In the genomic region with DNA sequence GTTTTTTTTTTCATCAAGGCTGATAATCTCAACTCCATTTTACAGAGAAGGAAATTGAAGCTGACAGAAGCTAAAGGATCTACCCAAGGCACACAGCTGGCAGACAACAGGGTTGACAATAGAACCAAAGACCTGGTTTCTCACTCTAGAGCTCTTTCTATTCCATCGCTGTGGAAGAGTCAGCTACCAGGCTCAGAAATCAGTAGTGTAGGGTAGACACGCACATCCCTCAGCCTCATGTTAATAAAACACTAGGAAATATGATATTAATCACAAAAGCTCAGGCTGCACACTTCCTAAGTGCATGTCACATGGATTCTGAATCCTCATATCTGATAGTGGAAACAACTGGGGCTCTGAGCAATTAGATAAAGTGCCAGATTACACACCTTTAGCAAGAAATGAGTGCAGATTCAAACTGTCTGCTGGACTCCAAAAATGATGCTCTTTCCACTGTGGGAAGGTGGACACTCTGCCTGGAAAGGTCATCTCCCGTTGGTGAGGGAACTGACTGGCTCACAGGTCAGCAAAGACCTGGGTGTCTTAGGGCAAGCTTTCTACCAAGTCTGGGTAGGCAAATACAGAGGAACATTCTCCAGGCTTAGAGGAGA, we compare ENCODE assay signal across 1 cellular context.
TF ChIP-seq lines count a peak whose summit lies in the region.

No MANE protein-coding gene starts in this region.

TF ChIP-seq in K562, 482 proteins besides CTCF, POLR2A, EP300 and RAD21 (continued from another document):
- TF ChIP-seq, protein P1, sequence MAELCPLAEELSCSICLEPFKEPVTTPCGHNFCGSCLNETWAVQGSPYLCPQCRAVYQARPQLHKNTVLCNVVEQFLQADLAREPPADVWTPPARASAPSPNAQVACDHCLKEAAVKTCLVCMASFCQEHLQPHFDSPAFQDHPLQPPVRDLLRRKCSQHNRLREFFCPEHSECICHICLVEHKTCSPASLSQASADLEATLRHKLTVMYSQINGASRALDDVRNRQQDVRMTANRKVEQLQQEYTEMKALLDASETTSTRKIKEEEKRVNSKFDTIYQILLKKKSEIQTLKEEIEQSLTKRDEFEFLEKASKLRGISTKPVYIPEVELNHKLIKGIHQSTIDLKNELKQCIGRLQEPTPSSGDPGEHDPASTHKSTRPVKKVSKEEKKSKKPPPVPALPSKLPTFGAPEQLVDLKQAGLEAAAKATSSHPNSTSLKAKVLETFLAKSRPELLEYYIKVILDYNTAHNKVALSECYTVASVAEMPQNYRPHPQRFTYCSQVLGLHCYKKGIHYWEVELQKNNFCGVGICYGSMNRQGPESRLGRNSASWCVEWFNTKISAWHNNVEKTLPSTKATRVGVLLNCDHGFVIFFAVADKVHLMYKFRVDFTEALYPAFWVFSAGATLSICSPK (IDR thresholded peaks at IDR 0.05; ENCODE audit: borderline replicate concordance): no peak
- no peak for TF ChIP-seq MIER1 (IDR thresholded peaks at IDR 0.05; ENCODE audit: low read depth)
- TF ChIP-seq CBX1 (IDR thresholded peaks at IDR 0.05; ENCODE audit: low read depth): peak; percentile 55; the same call in 1 of the 2 replicates
- TF ChIP-seq KLF13 (tag; IDR thresholded peaks at IDR 0.05; ENCODE audit: borderline replicate concordance, low read depth): no peak
- TF ChIP-seq, protein P2, sequence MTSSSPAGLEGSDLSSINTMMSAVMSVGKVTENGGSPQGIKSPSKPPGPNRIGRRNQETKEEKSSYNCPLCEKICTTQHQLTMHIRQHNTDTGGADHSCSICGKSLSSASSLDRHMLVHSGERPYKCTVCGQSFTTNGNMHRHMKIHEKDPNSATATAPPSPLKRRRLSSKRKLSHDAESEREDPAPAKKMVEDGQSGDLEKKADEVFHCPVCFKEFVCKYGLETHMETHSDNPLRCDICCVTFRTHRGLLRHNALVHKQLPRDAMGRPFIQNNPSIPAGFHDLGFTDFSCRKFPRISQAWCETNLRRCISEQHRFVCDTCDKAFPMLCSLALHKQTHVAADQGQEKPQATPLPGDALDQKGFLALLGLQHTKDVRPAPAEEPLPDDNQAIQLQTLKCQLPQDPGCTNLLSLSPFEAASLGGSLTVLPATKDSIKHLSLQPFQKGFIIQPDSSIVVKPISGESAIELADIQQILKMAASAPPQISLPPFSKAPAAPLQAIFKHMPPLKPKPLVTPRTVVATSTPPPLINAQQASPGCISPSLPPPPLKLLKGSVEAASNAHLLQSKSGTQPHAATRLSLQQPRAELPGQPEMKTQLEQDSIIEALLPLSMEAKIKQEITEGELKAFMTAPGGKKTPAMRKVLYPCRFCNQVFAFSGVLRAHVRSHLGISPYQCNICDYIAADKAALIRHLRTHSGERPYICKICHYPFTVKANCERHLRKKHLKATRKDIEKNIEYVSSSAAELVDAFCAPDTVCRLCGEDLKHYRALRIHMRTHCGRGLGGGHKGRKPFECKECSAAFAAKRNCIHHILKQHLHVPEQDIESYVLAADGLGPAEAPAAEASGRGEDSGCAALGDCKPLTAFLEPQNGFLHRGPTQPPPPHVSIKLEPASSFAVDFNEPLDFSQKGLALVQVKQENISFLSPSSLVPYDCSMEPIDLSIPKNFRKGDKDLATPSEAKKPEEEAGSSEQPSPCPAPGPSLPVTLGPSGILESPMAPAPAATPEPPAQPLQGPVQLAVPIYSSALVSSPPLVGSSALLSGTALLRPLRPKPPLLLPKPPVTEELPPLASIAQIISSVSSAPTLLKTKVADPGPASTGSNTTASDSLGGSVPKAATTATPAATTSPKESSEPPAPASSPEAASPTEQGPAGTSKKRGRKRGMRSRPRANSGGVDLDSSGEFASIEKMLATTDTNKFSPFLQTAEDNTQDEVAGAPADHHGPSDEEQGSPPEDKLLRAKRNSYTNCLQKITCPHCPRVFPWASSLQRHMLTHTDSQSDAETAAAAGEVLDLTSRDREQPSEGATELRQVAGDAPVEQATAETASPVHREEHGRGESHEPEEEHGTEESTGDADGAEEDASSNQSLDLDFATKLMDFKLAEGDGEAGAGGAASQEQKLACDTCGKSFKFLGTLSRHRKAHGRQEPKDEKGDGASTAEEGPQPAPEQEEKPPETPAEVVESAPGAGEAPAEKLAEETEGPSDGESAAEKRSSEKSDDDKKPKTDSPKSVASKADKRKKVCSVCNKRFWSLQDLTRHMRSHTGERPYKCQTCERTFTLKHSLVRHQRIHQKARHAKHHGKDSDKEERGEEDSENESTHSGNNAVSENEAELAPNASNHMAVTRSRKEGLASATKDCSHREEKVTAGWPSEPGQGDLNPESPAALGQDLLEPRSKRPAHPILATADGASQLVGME (CRISPR knock-in tag; IDR thresholded peaks at IDR 0.05): no peak
- peak; percentile 14 to 65; a peak in 2 of 4 replicates for TF ChIP-seq TRIM24 (IDR thresholded peaks at IDR 0.05)
- TF ChIP-seq ZNF12 (CRISPR knock-in tag; IDR thresholded peaks at IDR 0.05): no peak
- TF ChIP-seq MECOM (CRISPR knock-in tag; IDR thresholded peaks at IDR 0.05): no peak
- TF ChIP-seq CREM (IDR thresholded peaks at IDR 0.05; ENCODE audit: low read depth): no peak
- TF ChIP-seq NFRKB (IDR thresholded peaks at IDR 0.05; ENCODE audit: low read depth): no peak
- TF ChIP-seq CHCHD3 (CRISPR knock-in tag; IDR thresholded peaks at IDR 0.05): no peak
- no peak for TF ChIP-seq ZNF77 (CRISPR knock-in tag; IDR thresholded peaks at IDR 0.05)
- TF ChIP-seq CBX3 (IDR thresholded peaks at IDR 0.05; ENCODE audit: borderline replicate concordance in 1 of 2, low read length in 2 of 2): peak in 1 of 2 experiments; percentile 98; a peak in 2 of 3 replicates
